8 cellular contexts compared by ENCODE assay signal in the genomic region with DNA sequence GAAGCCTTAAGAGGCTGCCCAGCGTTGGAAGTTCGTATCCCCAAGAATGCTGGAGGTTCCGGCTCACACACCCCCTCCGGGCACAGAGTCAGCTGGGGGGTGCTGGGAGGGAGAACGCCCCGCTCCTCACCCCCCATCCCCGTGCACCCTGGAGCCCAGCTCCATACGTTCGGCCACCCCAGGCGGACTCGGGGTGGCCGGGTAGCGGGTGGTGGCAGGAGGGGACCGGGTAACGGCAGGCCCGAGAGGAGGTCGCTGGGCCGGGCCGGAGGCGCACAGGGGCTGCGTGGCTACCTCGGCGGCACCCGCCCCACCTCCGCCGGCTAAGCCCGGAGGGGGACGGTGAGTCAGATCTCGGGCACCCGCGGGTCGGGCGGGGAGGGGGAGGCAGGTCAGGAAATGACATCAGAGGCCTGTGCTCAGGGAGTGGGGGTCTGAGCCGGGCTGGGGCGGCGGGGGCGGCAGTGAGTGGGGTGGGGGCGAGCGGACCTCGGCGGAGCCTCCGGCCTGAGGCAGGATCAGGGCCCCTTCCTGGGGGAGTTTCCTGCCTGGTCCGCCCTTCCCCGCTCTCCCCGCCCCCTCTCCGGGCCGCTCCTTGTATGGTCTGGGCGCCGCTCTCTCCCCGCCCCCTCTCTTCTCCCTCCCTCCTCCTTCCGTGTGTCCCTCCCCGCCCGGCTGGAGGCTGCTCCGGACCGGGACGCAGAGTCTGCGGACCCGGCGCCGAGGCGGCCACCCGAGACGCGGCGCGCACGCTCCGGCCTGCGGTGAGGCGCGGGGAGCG. TPM values are rescaled to one million over a fixed set of nuclear protein-coding genes. Genes with fewer than 3 reads are reported as not detected.
DNase-seq lines count a peak whose midpoint lies in the region; ATAC-seq lines count a peak whose summit lies in the region.

A gene with protein sequence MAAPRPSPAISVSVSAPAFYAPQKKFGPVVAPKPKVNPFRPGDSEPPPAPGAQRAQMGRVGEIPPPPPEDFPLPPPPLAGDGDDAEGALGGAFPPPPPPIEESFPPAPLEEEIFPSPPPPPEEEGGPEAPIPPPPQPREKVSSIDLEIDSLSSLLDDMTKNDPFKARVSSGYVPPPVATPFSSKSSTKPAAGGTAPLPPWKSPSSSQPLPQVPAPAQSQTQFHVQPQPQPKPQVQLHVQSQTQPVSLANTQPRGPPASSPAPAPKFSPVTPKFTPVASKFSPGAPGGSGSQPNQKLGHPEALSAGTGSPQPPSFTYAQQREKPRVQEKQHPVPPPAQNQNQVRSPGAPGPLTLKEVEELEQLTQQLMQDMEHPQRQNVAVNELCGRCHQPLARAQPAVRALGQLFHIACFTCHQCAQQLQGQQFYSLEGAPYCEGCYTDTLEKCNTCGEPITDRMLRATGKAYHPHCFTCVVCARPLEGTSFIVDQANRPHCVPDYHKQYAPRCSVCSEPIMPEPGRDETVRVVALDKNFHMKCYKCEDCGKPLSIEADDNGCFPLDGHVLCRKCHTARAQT (plus strand): TSS at position 700 of the 781 bp plus-strand sequence. CDS start 227 bp downstream, outside the sequence.

- peak; percentile 85 for DNase-seq in A172 (ENCODE audit: low spot score)
- DNase-seq in NCI-H2227 treated with DMSO at 0.1 percent for 48 hours (lab: John Stamatoyannopoulos, UW): peak; percentile 84
- peak; percentile 70 for DNase-seq in activated CD4-positive, CD25-positive, alpha-beta regulatory T cell treated with anti-CD3 and anti-CD28 coated beads, Interleukin-2, amount 50 U/mL, for 16 hours (ENCODE audit: low read depth, low spot score)
- DNase-seq in central memory CD4-positive, alpha-beta T cell: peak; percentile 82
- peak; percentile 98 for DNase-seq in iris pigment epithelial cell (ENCODE audit: low read depth)
- DNase-seq in stimulated activated CD4-positive, alpha-beta T cell treated with anti-CD3 and anti-CD28 coated beads, Interleukin-12 subunit alpha, Interleukin-12 subunit beta, amount 100 ng/mL, for 48 hours (ENCODE audit: low read depth in 2 of 3, low spot score in 1 of 3): peak; percentile 74 to 88 (median 80)

- ATAC-seq in GM18861 (IDR thresholded peaks at IDR 0.05; ENCODE audit: unreplicated experiment) (peak; percentile 60), HG03095 (IDR thresholded peaks at IDR 0.05; ENCODE audit: unreplicated experiment) (peak; percentile 73)

RNA-seq across cellular contexts. Expression of the gene that starts here (rescaled TPM):
- 53.2 and 57.0 TPM in 2 replicates for total RNA-seq in A172 (2014; rRNA removed; shearing (Covaris generic))

Comparison
In these comparisons a context has a peak if more than half of its experiments do, and no peak if none do; other contexts are left out.
1. Peak in every context shown above with its lines: DNase-seq and ATAC-seq.